8 cellular contexts compared by ENCODE assay signal in the genomic region with DNA sequence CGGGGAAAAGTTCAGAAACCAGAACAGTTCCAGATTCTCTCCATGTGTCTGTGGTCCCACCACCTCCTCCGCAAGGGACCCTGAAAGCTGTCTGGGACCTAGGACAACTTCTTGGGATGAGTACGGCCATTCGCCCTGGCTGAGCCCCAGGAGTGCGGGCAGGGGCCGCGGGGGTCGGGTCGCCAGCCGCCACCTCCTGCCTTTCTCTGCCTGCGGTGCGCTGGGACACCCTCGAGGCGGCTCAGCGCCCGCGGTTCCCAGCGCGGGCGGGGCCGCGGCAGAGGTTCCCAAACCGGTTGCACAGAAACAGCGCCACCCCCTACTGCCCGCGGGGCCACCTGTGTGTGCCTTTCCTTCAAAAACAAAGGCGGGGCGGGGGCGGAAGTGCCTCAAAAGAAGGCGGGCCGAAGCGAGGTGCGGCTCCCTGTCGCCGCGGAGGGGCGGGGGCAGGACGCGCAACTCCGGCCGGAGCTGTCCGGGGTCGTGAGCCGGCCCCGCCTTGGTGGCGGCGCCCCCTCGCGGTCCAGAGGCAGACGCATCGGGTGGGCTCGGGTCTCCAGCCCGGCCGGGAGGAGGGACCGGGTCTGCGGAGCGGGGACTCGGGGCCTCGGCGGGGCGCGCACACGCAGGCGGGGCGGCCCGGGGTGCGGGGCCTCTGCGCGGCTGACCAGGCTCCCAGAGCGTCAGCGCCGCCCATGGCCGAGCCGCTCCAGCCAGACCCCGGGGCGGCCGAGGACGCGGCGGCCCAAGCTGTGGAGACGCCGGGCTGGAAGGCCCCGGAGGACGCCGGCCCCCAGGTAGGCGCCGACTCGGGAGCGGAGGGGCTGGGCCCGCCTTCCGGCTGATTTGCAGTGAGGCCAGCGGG. TPM values are rescaled to one million over a fixed set of nuclear protein-coding genes. Genes with fewer than 3 reads are reported as not detected.
DNase-seq lines count a peak whose midpoint lies in the region; ATAC-seq and TF ChIP-seq lines count a peak whose summit lies in the region.

A gene with protein sequence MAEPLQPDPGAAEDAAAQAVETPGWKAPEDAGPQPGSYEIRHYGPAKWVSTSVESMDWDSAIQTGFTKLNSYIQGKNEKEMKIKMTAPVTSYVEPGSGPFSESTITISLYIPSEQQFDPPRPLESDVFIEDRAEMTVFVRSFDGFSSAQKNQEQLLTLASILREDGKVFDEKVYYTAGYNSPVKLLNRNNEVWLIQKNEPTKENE (plus strand): TSS at position 423 of the 865 bp plus-strand sequence. CDS start 273 bp downstream, at position 696.

- peak; percentile 79 for TF ChIP-seq CTCF in neural cell (IDR thresholded peaks at IDR 0.05; ENCODE audit: poor library complexity, severe bottlenecking)

- H4K20me1 ChIP-seq in neural cell (ENCODE audit: insufficient read depth), result no peaks in the 10 kb centered on the region

- H3K4me1 Mint-ChIP-seq in stimulated activated naive CD8-positive, alpha-beta T cell treated with anti-CD3 and anti-CD28 coated beads, Interleukin-15, amount 100 ng/mL, for 72 hours, result peaks cover 26% of the 10 kb centered on the region

- peak within 1 kb of the TSS; percentile 44 for H3K9ac ChIP-seq in neural cell (ENCODE audit: low read length)

- H3K27ac Mint-ChIP-seq in stimulated activated naive CD8-positive, alpha-beta T cell treated with anti-CD3 and anti-CD28 coated beads, Interleukin-15, amount 100 ng/mL, for 72 hours, result peak within 1 kb of the TSS; percentile 80 to 94

- peaks cover 10% of the 10 kb centered on the region for H3K36me3 ChIP-seq in H7 (replicated peaks; ENCODE audit: control insufficient read depth, insufficient read depth, low read length)
- no peaks in the 10 kb centered on the region for H3K36me3 ChIP-seq in neural cell (ENCODE audit: insufficient read depth, low read length)

- H3K27me3 ChIP-seq in H7 (ENCODE audit: control insufficient read depth, insufficient read depth, low read length) (no peaks in the 10 kb centered on the region), neural cell (ENCODE audit: insufficient read depth, low read depth, low read length) (peaks cover 16% of the 10 kb centered on the region)

- H3K4me3 ChIP-seq in H7 (ENCODE audit: insufficient read depth, low read depth, low read length) (peak within 1 kb of the TSS; percentile 82), neural cell (ENCODE audit: low read length) (peak within 1 kb of the TSS; percentile 87)

- TF ChIP-seq EP300 in neural cell (conservative IDR thresholded peaks at IDR 0.05; ENCODE audit: poor library complexity, severe bottlenecking), result no peak

- DNase-seq in EL (peak; percentile 84), H7 (peak; percentile 99), M059J (ENCODE audit: low read depth) (peak; percentile 95), SHP77 (lab: John Stamatoyannopoulos, UW) (peak; percentile 97), fibroblast of the conjunctiva (ENCODE audit: low read depth) (peak; percentile 73)
- peak; percentile 92 for DNase-seq in activated effector memory CD4-positive, alpha-beta T cell treated with Interleukin-2 at 50 U/mL for 16 hours
- DNase-seq in stimulated activated naive CD8-positive, alpha-beta T cell treated with anti-CD3 and anti-CD28 coated beads, Interleukin-15, amount 100 ng/mL, for 72 hours, result peak; percentile 88 to 93

- peak within 1 kb of the TSS; percentile 82 to 89 for H3K4me3 Mint-ChIP-seq in stimulated activated naive CD8-positive, alpha-beta T cell treated with anti-CD3 and anti-CD28 coated beads, Interleukin-15, amount 100 ng/mL, for 72 hours

- no peak within 1 kb of the TSS for H3K27ac ChIP-seq in neural cell (ENCODE audit: low read length)

- H3K79me2 ChIP-seq in neural cell (replicated peaks; ENCODE audit: insufficient read depth, low read length), result no peaks in the 10 kb centered on the region

- peak; percentile 90 for ATAC-seq in stimulated activated naive CD8-positive, alpha-beta T cell treated with anti-CD3 and anti-CD28 coated beads, Interleukin-15, amount 100 ng/mL, for 72 hours

- H3K9me2 ChIP-seq in neural cell (ENCODE audit: insufficient read depth, low read length), result no peaks in the 10 kb centered on the region

- H3K9me3 Mint-ChIP-seq in stimulated activated naive CD8-positive, alpha-beta T cell treated with anti-CD3 and anti-CD28 coated beads, Interleukin-15, amount 100 ng/mL, for 72 hours, result no peaks in the 10 kb centered on the region

- peak within 1 kb of the TSS; percentile 9 for H3K4me2 ChIP-seq in neural cell (ENCODE audit: low read length)

- H3F3A ChIP-seq in neural cell (ENCODE audit: insufficient read depth, low read length, poor library complexity, severe bottlenecking), result peaks cover 2% of the 10 kb centered on the region

- no peaks in the 10 kb centered on the region for H3K9me3 ChIP-seq in neural cell (ENCODE audit: low read length)

- no peaks in the 10 kb centered on the region for H3K27me3 Mint-ChIP-seq in stimulated activated naive CD8-positive, alpha-beta T cell treated with anti-CD3 and anti-CD28 coated beads, Interleukin-15, amount 100 ng/mL, for 72 hours

- peak; percentile 64 for TF ChIP-seq RAD21 in neural cell (conservative IDR thresholded peaks at IDR 0.05)

- peak within 1 kb of the TSS; percentile 25 for H2AFZ ChIP-seq in neural cell (ENCODE audit: low read depth, low read length)

TF ChIP-seq in neural cell, 6 proteins besides CTCF, POLR2A, EP300 and RAD21:
- TF ChIP-seq POLR2AphosphoS5 (IDR thresholded peaks at IDR 0.05) (no peak), SMC3 (conservative IDR thresholded peaks at IDR 0.05; ENCODE audit: poor library complexity) (peak; percentile 72), TAF1 (IDR thresholded peaks at IDR 0.05; ENCODE audit: low read depth) (no peak), MXI1 (conservative IDR thresholded peaks at IDR 0.05; ENCODE audit: poor library complexity, severe bottlenecking) (peak; percentile 43), EZH2 (IDR thresholded peaks at IDR 0.05; ENCODE audit: borderline replicate concordance, insufficient read depth, low read length, poor library complexity, severe bottlenecking) (no peak)
- TF ChIP-seq, protein P1, sequence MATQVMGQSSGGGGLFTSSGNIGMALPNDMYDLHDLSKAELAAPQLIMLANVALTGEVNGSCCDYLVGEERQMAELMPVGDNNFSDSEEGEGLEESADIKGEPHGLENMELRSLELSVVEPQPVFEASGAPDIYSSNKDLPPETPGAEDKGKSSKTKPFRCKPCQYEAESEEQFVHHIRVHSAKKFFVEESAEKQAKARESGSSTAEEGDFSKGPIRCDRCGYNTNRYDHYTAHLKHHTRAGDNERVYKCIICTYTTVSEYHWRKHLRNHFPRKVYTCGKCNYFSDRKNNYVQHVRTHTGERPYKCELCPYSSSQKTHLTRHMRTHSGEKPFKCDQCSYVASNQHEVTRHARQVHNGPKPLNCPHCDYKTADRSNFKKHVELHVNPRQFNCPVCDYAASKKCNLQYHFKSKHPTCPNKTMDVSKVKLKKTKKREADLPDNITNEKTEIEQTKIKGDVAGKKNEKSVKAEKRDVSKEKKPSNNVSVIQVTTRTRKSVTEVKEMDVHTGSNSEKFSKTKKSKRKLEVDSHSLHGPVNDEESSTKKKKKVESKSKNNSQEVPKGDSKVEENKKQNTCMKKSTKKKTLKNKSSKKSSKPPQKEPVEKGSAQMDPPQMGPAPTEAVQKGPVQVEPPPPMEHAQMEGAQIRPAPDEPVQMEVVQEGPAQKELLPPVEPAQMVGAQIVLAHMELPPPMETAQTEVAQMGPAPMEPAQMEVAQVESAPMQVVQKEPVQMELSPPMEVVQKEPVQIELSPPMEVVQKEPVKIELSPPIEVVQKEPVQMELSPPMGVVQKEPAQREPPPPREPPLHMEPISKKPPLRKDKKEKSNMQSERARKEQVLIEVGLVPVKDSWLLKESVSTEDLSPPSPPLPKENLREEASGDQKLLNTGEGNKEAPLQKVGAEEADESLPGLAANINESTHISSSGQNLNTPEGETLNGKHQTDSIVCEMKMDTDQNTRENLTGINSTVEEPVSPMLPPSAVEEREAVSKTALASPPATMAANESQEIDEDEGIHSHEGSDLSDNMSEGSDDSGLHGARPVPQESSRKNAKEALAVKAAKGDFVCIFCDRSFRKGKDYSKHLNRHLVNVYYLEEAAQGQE (IDR thresholded peaks at IDR 0.05; ENCODE audit: borderline replicate concordance), result no peak

RNA-seq across cellular contexts. Expression of the gene that starts here (rescaled TPM):
- 48.1 and 60.2 TPM in 2 replicates for total RNA-seq in H7 (2014; rRNA removed; shearing (Covaris generic))
- total RNA-seq in M059J (2014; rRNA removed; shearing (Covaris generic)), result 33.3 and 44.0 TPM in 2 replicates
- 1.4 and 3.0 TPM in 2 replicates for polyA plus RNA-seq in neural cell
- 0.73 and 0.81 TPM in 2 replicates for polyA minus RNA-seq in neural cell
